20 cellular contexts compared by ENCODE assay signal in the genomic region with DNA sequence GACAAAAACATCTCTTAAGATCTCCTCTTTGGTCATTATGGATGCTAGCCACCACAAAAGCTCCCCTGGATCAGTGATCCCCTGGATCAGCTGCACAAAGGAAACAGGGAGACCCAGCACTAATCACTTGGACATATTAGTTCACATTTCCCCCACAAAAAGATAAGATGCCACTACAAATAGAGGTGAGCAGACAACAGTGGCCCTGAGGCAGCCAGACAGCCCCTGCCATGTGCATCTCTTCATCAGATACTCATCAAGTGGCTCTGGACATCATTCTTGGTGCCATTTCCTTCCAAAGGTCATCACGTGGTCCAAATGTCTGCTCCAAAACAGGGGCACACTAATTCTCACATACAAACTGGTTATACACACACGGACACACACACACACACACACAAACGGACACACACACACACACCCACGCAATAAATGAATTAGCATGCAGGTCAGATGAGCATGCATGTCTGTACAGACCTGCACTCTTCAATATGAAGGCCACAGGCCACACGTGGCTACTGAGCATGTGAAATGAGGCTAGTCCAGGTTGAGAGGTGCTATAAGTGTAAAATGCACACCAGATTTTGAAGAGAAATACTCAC.
"Had no signal": no experiment of that assay in that cellular context is flagged by ENCODE, and none has a peak within 500 bp of the region (broad histone marks: within the 10 kb centered on the region; RNA-seq: fewer than 3 reads in every experiment).

No MANE protein-coding gene starts in this region.

- H3K4me3 Mint-ChIP-seq: activated naive CD8-positive, alpha-beta T cell treated with anti-CD3 and anti-CD28 coated beads, Interleukin-2, amount 50 U/mL, for 24 hours; endodermal cell; stimulated activated naive CD8-positive, alpha-beta T cell treated with anti-CD3 and anti-CD28 coated beads, Interleukin-15, Interleukin-2, amounts not matched to agents 100 ng/mL and 50 ng/mL, for 24 hours had no signal

- DNase-seq: activated CD8-positive, alpha-beta memory T cell treated with anti-CD3 and anti-CD28 coated beads, Interleukin-2, amount 50 U/mL, for 48 hours; activated gamma-delta T cell treated with Interleukin-2 at 50 U/mL for 16 hours; activated naive CD8-positive, alpha-beta T cell treated with anti-CD3 and anti-CD28 coated beads, Interleukin-2, amount 50 U/mL, for 24 hours; cerebellar nuclear complex; cortex of kidney; endodermal cell; head of caudate nucleus; hypothalamus; left ventricle myocardium inferior; midbrain; pancreas; stimulated activated CD4-positive, alpha-beta T cell treated with anti-CD3 and anti-CD28 coated beads, Interleukin-4, amount 100 ng/mL, for 4 hours; tibial artery had no signal

- H3K9me3 Mint-ChIP-seq: activated naive CD8-positive, alpha-beta T cell treated with anti-CD3 and anti-CD28 coated beads, Interleukin-2, amount 50 U/mL, for 24 hours; activated T-helper 1 cell treated with anti-CD3 and anti-CD28 coated beads, Interleukin-12 subunit alpha, Interleukin-12 subunit beta, Interleukin-2, Interleukin-4 antibody, amounts not matched to agents 30 ng/mL and 10 ng/mL and 1 ng/mL, durations not matched to agents 14 hours and 24 hours and 36 hours; endodermal cell; nephron; stimulated activated naive CD8-positive, alpha-beta T cell treated with anti-CD3 and anti-CD28 coated beads, Interleukin-15, Interleukin-2, amounts not matched to agents 100 ng/mL and 50 ng/mL, for 24 hours had no signal

- ATAC-seq: activated naive CD8-positive, alpha-beta T cell treated with anti-CD3 and anti-CD28 coated beads, Interleukin-2, amount 50 U/mL, for 24 hours; gastroesophageal sphincter; pancreas; psoas muscle had no signal

- H3K4me3 ChIP-seq: gastroesophageal sphincter, left ventricle myocardium inferior, pancreas, psoas muscle, right atrium auricular region, tibial artery had no signal

- H3K27me3 ChIP-seq: gastroesophageal sphincter, neutrophil, pancreas, right atrium auricular region, tibial artery had no signal

- H3K27ac Mint-ChIP-seq: activated T-helper 1 cell treated with anti-CD3 and anti-CD28 coated beads, Interleukin-12 subunit alpha, Interleukin-12 subunit beta, Interleukin-2, Interleukin-4 antibody, amounts not matched to agents 30 ng/mL and 10 ng/mL and 1 ng/mL, durations not matched to agents 14 hours and 24 hours and 36 hours; nephron; stimulated activated naive CD8-positive, alpha-beta T cell treated with anti-CD3 and anti-CD28 coated beads, Interleukin-15, Interleukin-2, amounts not matched to agents 100 ng/mL and 50 ng/mL, for 24 hours had no signal

- FAIRE-seq: pancreas had no signal

- H3K27me3 Mint-ChIP-seq: activated naive CD8-positive, alpha-beta T cell treated with anti-CD3 and anti-CD28 coated beads, Interleukin-2, amount 50 U/mL, for 24 hours; stimulated activated naive CD8-positive, alpha-beta T cell treated with anti-CD3 and anti-CD28 coated beads, Interleukin-15, Interleukin-2, amounts not matched to agents 100 ng/mL and 50 ng/mL, for 24 hours had no signal

- H3K9me3 ChIP-seq: gastroesophageal sphincter, left ventricle myocardium inferior, neutrophil, pancreas, psoas muscle, right atrium auricular region, tibial artery had no signal

- H3K27ac ChIP-seq: gastroesophageal sphincter, left ventricle myocardium inferior, neutrophil, pancreas, psoas muscle, right atrium auricular region, tibial artery had no signal
